ENCODE assay signal across 1 cellular context in the genomic region with DNA sequence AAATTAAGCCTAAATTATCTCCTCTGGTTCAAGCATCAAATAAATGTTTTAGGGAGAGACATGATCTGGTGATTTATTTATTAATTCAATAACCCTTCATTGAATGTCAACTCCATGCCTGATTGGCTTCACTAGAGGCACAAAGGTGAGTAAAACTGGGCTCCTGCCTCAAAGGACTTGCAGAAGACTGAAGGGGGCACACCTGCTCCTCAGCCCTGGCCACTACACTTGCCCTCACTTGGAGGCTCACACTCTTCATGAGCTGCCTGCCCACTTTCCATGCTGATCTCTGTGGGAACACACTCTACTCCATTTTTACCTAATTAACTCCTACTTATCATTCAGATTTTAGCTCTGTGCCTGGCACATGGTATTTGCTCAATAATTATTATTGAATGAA.
TF ChIP-seq lines count a peak whose summit lies in the region.

No MANE protein-coding gene starts in this region.

TF ChIP-seq in SK-N-SH, 30 proteins besides CTCF, POLR2A, EP300 and RAD21:
- no peak for TF ChIP-seq MAX (IDR thresholded peaks at IDR 0.05; ENCODE audit: low read depth)
